8 cellular contexts compared by ENCODE assay signal in the genomic region with DNA sequence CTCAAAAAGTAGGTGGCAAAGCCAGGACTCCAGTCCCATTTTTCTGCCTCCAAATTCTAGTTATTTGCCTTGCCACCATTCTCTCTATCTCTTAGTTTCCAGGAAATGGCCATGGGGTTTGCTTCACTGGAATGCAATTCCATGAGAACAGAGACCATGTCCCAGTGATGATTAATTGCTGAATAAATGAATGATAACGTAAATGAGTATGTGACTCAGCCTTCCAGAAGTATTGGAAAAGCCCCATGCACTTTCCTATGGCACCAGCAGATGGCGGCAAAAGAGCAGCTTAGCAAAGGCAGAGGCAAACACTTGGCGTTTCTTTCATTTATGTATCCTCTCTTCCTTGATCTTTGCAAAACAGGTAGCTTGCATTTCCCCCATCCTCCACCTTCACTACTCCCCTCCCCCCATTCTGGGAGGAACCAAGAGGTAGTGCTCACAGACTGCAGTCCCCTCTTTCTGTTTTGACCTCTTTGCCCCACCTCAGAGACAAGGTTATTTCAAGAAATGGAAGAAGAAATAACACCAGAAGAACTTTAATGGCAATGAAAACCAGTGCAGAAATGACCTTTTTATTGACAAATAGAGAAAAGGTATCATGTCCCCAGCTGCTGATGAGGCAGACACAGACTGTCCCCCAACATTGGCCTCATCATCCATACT. TPM values are rescaled to one million over a fixed set of nuclear protein-coding genes. Genes with fewer than 3 reads are reported as not detected.
A peak's percentile ranks its signal among the peaks of the same experiment; 100 is the strongest.
DNase-seq lines count a peak whose midpoint lies in the region; ATAC-seq, FAIRE-seq and TF ChIP-seq lines count a peak whose summit lies in the region.

No MANE protein-coding gene starts in this region.

- no peak overlapping the region for H3K27ac Mint-ChIP-seq in CD4-positive, alpha-beta memory T cell
- no peak overlapping the region for H3K27ac Mint-ChIP-seq in activated T-helper 17 cell treated with anti-CD3 and anti-CD28 coated beads, Interleukin-2, amount 50 U/mL, for 72 hours

- H3K27me3 Mint-ChIP-seq in CD4-positive, alpha-beta memory T cell: peaks cover 24 to 35% of the 10 kb centered on the region in 2 donors
- peaks cover 36% of the 10 kb centered on the region for H3K27me3 Mint-ChIP-seq in activated T-helper 17 cell treated with anti-CD3 and anti-CD28 coated beads, Interleukin-2, amount 50 U/mL, for 72 hours

- H3K27me3 ChIP-seq in CD4-positive, alpha-beta memory T cell (ENCODE audit: insufficient read depth, low read length): peaks cover 11% of the 10 kb centered on the region
- H3K27me3 ChIP-seq in Peyer's patch: no peaks in the 10 kb centered on the region
- H3K27me3 ChIP-seq in foreskin keratinocyte: peaks cover 5% of the 10 kb centered on the region
- H3K27me3 ChIP-seq in pancreas: peaks cover 0 to 36% (median 13%) of the 10 kb centered on the region in 4 donors
- H3K27me3 ChIP-seq in upper lobe of left lung: peaks cover 0 to 14% (median 7%) of the 10 kb centered on the region in 4 donors

- no peak for FAIRE-seq in pancreas (lab: Jason Lieb, UNC)

- intact Hi-C loops in CD4-positive, alpha-beta memory T cell (cut with micrococcal nuclease): loop anchor here (5.0 kb wide), 1 partner anchor 1090 kb away; no protein-coding TSS in a partner anchor
- intact Hi-C loops in pancreas (cut with DNase I): loop anchor here in 1 of 3 donors (10.0 kb wide), 1 partner anchor 1092 kb away; no protein-coding TSS in a partner anchor

- H3K4me1 Mint-ChIP-seq in CD4-positive, alpha-beta memory T cell: peaks cover 0 to 6% (median 2%) of the 10 kb centered on the region in 4 donors
- H3K4me1 Mint-ChIP-seq in activated T-helper 17 cell treated with anti-CD3 and anti-CD28 coated beads, Interleukin-2, amount 50 U/mL, for 72 hours: peaks cover 6% of the 10 kb centered on the region

- CTCF ChIA-PET in CD4-positive, alpha-beta memory T cell (lab: Charles Lee; ENCODE audit: partially characterized antibody): interaction anchor here (0.9 to 4.5 kb wide), 6 partner anchors 10 to 1255 kb away, joined by 3 to 39 read pairs (median 4); no protein-coding TSS in a partner anchor

- H3K4me1 ChIP-seq in CD4-positive, alpha-beta memory T cell (ENCODE audit: insufficient read depth, low read length): no peaks in the 10 kb centered on the region
- peaks cover 0 to 20% (median 0%) of the 10 kb centered on the region in 4 donors for H3K4me1 ChIP-seq in Peyer's patch
- H3K4me1 ChIP-seq in foreskin keratinocyte: no peaks in the 10 kb centered on the region
- H3K4me1 ChIP-seq in pancreas: no peaks in the 10 kb centered on the region
- H3K4me1 ChIP-seq in upper lobe of left lung: peaks cover 0 to 16% (median 0%) of the 10 kb centered on the region in 4 donors

- no peak for TF ChIP-seq EP300 in upper lobe of left lung (IDR thresholded peaks at IDR 0.05)

- no peak for TF ChIP-seq POLR2A in Peyer's patch (IDR thresholded peaks at IDR 0.05)
- TF ChIP-seq POLR2A in upper lobe of left lung (IDR thresholded peaks at IDR 0.05): no peak

- POLR2A ChIA-PET in CD4-positive, alpha-beta memory T cell (lab: Charles Lee; ENCODE audit: partially characterized antibody): no interaction called here

- peak; percentile 61 to 98 (median 94) for TF ChIP-seq CTCF in Peyer's patch (IDR thresholded peaks at IDR 0.05)
- TF ChIP-seq CTCF in foreskin keratinocyte (conservative IDR thresholded peaks at IDR 0.05): peak; percentile 99
- peak; percentile 88 to 94 (median 94) for TF ChIP-seq CTCF in pancreas (IDR thresholded peaks at IDR 0.05)
- TF ChIP-seq CTCF in upper lobe of left lung (IDR thresholded peaks at IDR 0.05): peak; percentile 83 to 92 (median 90)

- H3K36me3 ChIP-seq in CD4-positive, alpha-beta memory T cell (ENCODE audit: insufficient read depth, low read length): no peaks in the 10 kb centered on the region
- no peaks in the 10 kb centered on the region for H3K36me3 ChIP-seq in Peyer's patch
- no peaks in the 10 kb centered on the region for H3K36me3 ChIP-seq in pancreas
- no peaks in the 10 kb centered on the region for H3K36me3 ChIP-seq in upper lobe of left lung

- 1 to 3% methylated on average over 3 of the region's 3 CpGs for WGBS in pancreas, 2 donors
- WGBS in upper lobe of left lung, 2 donors: 0 to 6% methylated on average over 3 of the region's 3 CpGs

- H3K36me3 Mint-ChIP-seq in CD4-positive, alpha-beta memory T cell: no peaks in the 10 kb centered on the region
- no peaks in the 10 kb centered on the region for H3K36me3 Mint-ChIP-seq in activated T-helper 17 cell treated with anti-CD3 and anti-CD28 coated beads, Interleukin-2, amount 50 U/mL, for 72 hours (ENCODE audit: low read depth)

- H3K4me3 ChIP-seq in CD4-positive, alpha-beta memory T cell (ENCODE audit: low read length in 2 of 2): no peak overlapping the region
- H3K4me3 ChIP-seq in Peyer's patch (no peak overlapping the region), pancreas (no peak overlapping the region), upper lobe of left lung (no peak overlapping the region)

- DNase-seq in CD4-positive, alpha-beta memory T cell: peak in 4 of 5 donors; percentile 29 to 46 (median 38)
- DNase-seq in HPDE6-E6E7 (ENCODE audit: extremely low spot score): peak; percentile 43
- peak; percentile 52 to 92 (median 87) for DNase-seq in Peyer's patch
- peak; percentile 66 to 88 for DNase-seq in foreskin keratinocyte
- peak; percentile 64 to 91 (median 80) for DNase-seq in pancreas
- DNase-seq in upper lobe of left lung: peak in 1 of 2 donors; percentile 60
- no peak for DNase-seq in NK-92 treated with Interleukin-12 subunit alpha and Interleukin-12 subunit beta, amount 100 ng/mL, for 24 hours (lab: John Stamatoyannopoulos, UW)

- no peak overlapping the region for H3K4me3 Mint-ChIP-seq in CD4-positive, alpha-beta memory T cell
- no peak overlapping the region for H3K4me3 Mint-ChIP-seq in activated T-helper 17 cell treated with anti-CD3 and anti-CD28 coated beads, Interleukin-2, amount 50 U/mL, for 72 hours

- no peaks in the 10 kb centered on the region for H3K9me3 ChIP-seq in CD4-positive, alpha-beta memory T cell (ENCODE audit: control insufficient read depth in 1 of 2, low read length in 2 of 2)
- H3K9me3 ChIP-seq in Peyer's patch (no peaks in the 10 kb centered on the region), pancreas (no peaks in the 10 kb centered on the region), upper lobe of left lung (no peaks in the 10 kb centered on the region)

- ATAC-seq in activated T-helper 17 cell treated with anti-CD3 and anti-CD28 coated beads, Interleukin-2, amount 50 U/mL, for 72 hours (replicated peaks): peak; percentile 28
- ATAC-seq in foreskin keratinocyte: peak; percentile 86
- peak; percentile 83 to 93 (median 89) for ATAC-seq in pancreas
- peak in 1 of 2 donors; percentile 75 for ATAC-seq in upper lobe of left lung (ENCODE audit: low FRiP score in 2 of 2)

- peaks cover 0 to 2% (median 0%) of the 10 kb centered on the region in 8 donors for H3K9me3 Mint-ChIP-seq in CD4-positive, alpha-beta memory T cell
- no peaks in the 10 kb centered on the region for H3K9me3 Mint-ChIP-seq in activated T-helper 17 cell treated with anti-CD3 and anti-CD28 coated beads, Interleukin-2, amount 50 U/mL, for 72 hours

- no peak overlapping the region for H3K27ac ChIP-seq in CD4-positive, alpha-beta memory T cell (ENCODE audit: low read depth, low read length)
- H3K27ac ChIP-seq in Peyer's patch (no peak overlapping the region), foreskin keratinocyte (no peak overlapping the region), pancreas (peak overlapping the region in 1 of 4 donors; percentile 21), upper lobe of left lung (no peak overlapping the region)

RNA-seq across cellular contexts. Expression of a gene that starts 21.3 kb away (rescaled TPM):
- total RNA-seq in CD4-positive, alpha-beta memory T cell: not detected
- polyA plus RNA-seq in CD4-positive, alpha-beta memory T cell: not detected
- total RNA-seq in Peyer's patch: 10 to 100 TPM; 50.3 to 90.0 (median 80.2) TPM
- total RNA-seq in activated T-helper 17 cell treated with anti-CD3 and anti-CD28 coated beads, Interleukin-2, amount 50 U/mL, for 72 hours: not detected
- total RNA-seq in foreskin keratinocyte: 25.1 and 33.5 TPM in 2 replicates
- 10.3 and 11.9 TPM in 2 replicates for polyA plus RNA-seq in foreskin keratinocyte
- 1 to 10 TPM in 5 of 6 donors, under 1 TPM in 1; 0.60 to 3.9 (median 1.6) TPM for total RNA-seq in pancreas
- polyA plus RNA-seq in pancreas: 1 to 10 TPM; 1.7 to 4.6 TPM
- 100 to 1,000 TPM in 1 of 6 donors, 10 to 100 TPM in 5; 29.5 to 107 (median 36.2) TPM for total RNA-seq in upper lobe of left lung
